Comparison of ENCODE assay signal across 9 cellular contexts in the genomic region with DNA sequence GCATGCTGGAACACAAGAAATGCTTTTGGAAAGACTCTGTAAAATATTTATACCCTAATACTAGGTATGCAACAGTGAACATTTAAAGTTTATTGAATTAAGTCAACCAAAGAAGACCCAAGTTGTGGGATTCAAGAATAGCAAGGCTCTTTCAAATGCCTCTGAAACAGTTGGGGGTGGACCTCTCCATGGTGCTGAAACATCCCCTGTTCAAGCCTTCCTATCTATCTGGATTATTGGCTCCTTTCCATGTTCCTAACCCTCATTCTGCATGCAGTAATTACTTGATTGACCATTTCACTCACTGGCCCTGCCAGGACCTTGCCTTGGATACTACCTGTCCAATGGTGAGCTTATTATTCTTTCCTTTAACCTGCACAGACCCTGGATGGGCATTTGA.
A peak's percentile ranks its signal among the peaks of the same experiment; 100 is the strongest.
DNase-seq lines count a peak whose midpoint lies in the region; ATAC-seq and TF ChIP-seq lines count a peak whose summit lies in the region.
"Had no signal": no experiment of that assay in that cellular context is flagged by ENCODE, and none has a peak within 500 bp of the region (broad histone marks: within the 10 kb centered on the region; RNA-seq: fewer than 3 reads in every experiment).

No MANE protein-coding gene starts in this region.

- H3K4me3 ChIP-seq in breast epithelium (no peak overlapping the region), prostate gland (no peak overlapping the region)

- H3K9me3 ChIP-seq in breast epithelium: no peaks in the 10 kb centered on the region
- H3K9me3 ChIP-seq in prostate gland: no peaks in the 10 kb centered on the region

- H3K4me1 ChIP-seq in breast epithelium (no peaks in the 10 kb centered on the region), prostate gland (replicated peaks) (no peaks in the 10 kb centered on the region)

- DNase-seq in MCF 10A (ENCODE audit: unreplicated experiment) (peak; percentile 36), breast epithelium (ENCODE audit: low spot score in 2 of 2) (no peak), SK-MEL-5 (ENCODE audit: low read depth, low spot score) (peak; percentile 4), fibroblast of peridontal ligament (ENCODE audit: extremely low read depth) (peak; percentile 8), stromal cell of bone marrow (ENCODE audit: low read depth) (peak; percentile 6), epidermal melanocyte (ENCODE audit: insufficient read length, low spot score) (no peak), prostate gland (ENCODE audit: low spot score) (no peak)
- DNase-seq: activated gamma-delta T cell had no signal

- H3K4me3 Mint-ChIP-seq in MCF 10A (ENCODE audit: unreplicated experiment): no peak overlapping the region

- H3K36me3 Mint-ChIP-seq in MCF 10A (ENCODE audit: insufficient read depth, unreplicated experiment): no peaks in the 10 kb centered on the region

- intact Hi-C loops in MCF 10A (cut with micrococcal nuclease) (no loop called here), breast epithelium (cut with DNase I; ENCODE audit: low total_unique reads) (no loop called here), prostate gland (cut with DNase I) (no loop called here)

- POLR2A ChIA-PET in MCF 10A (lab: Yijun Ruan, JAX): no interaction called here

- ATAC-seq in GM18502 (IDR thresholded peaks at IDR 0.05; ENCODE audit: poor library complexity, unreplicated experiment): no peak

- H3K27ac ChIP-seq in breast epithelium (no peak overlapping the region), prostate gland (no peak overlapping the region)

- CTCF ChIA-PET in MCF 10A (lab: Yijun Ruan, JAX): no interaction called here

- no peaks in the 10 kb centered on the region for H3K27me3 Mint-ChIP-seq in MCF 10A (ENCODE audit: insufficient read depth, unreplicated experiment)

- in situ Hi-C loops in SK-MEL-5 (cut with HindIII; ENCODE audit: low pct_unique_long_range_greater_than_20kb, low sequenced_read_pairs): no loop called here

- peaks cover 14% of the 10 kb centered on the region for H3K9me3 Mint-ChIP-seq in MCF 10A (ENCODE audit: unreplicated experiment)

- H3K27ac Mint-ChIP-seq in MCF 10A (ENCODE audit: low read depth, unreplicated experiment): no peak overlapping the region

- H3K27me3 ChIP-seq in breast epithelium: no peaks in the 10 kb centered on the region
- H3K27me3 ChIP-seq in prostate gland (replicated peaks; ENCODE audit: insufficient read depth): no peaks in the 10 kb centered on the region

- H3K36me3 ChIP-seq in breast epithelium (no peaks in the 10 kb centered on the region), prostate gland (no peaks in the 10 kb centered on the region)

- TF ChIP-seq CTCF in MCF 10A (IDR thresholded peaks at IDR 0.05; ENCODE audit: unreplicated experiment): no peak
- no peak for TF ChIP-seq CTCF in breast epithelium (IDR thresholded peaks at IDR 0.05)
- TF ChIP-seq CTCF in prostate gland (IDR thresholded peaks at IDR 0.05): no peak

- no TSS peak for BruUV-seq in MCF 10A (replicated peaks; lab: Mats Ljungman, UMichigan)

- no peaks in the 10 kb centered on the region for H3K4me1 Mint-ChIP-seq in MCF 10A (ENCODE audit: insufficient read depth, unreplicated experiment)

- no peak for TF ChIP-seq POLR2A in breast epithelium (IDR thresholded peaks at IDR 0.05)
- no peak for TF ChIP-seq POLR2A in prostate gland (IDR thresholded peaks at IDR 0.05)

Comparison
In these comparisons a context has a peak if more than half of its experiments do, and no peak if none do; other contexts are left out.
1. DNase-seq: peak in MCF 10A (single experiment), SK-MEL-5 (single experiment), fibroblast of peridontal ligament (single experiment) and stromal cell of bone marrow (single experiment); none in breast epithelium (0 of 2), epidermal melanocyte (single experiment) and prostate gland (single experiment).